10 cellular contexts compared by ENCODE assay signal in the genomic region with DNA sequence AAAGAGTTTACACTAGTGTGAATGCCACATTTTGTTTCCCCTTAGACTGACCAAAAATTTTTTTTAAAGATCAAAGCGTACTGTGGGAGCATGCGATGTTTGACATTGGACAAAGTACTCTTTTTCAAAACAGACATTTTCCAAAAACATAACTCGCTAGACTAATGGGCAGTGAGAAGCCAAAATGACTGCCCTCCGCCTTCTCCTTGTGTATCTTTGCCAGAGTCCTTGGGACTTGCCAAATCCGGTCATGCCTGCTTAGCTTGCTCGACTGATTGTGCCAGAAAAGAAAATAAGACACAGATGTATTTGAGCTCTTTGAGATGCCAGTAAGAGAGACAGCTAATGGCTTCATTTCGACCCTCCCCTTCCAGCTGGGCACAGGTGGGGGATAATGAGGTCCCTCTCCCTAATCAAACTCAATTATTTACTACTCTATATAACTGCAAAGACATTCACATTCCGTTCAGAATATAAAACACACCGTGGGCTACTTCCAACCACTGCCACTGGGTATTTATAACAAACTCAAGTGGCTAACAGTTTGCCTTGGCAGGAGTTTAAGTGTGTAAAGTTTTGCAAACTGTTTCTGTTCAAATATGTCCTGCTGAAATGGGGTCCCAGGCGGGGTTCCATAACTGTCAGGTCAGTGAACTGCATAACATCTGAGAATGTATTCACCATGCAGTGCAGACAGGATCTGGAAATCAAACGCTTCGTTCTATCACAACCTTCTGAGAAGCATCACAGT.
A peak's percentile ranks its signal among the peaks of the same experiment; 100 is the strongest.
DNase-seq lines count a peak whose midpoint lies in the region; ATAC-seq and TF ChIP-seq lines count a peak whose summit lies in the region.
"Had no signal": no experiment of that assay in that cellular context is flagged by ENCODE, and none has a peak within 500 bp of the region (broad histone marks: within the 10 kb centered on the region; RNA-seq: fewer than 3 reads in every experiment).

No MANE protein-coding gene starts in this region.

- H3K36me3 Mint-ChIP-seq in progenitor cell of endocrine pancreas (ENCODE audit: insufficient read depth): no peaks in the 10 kb centered on the region

- peaks cover 0 to 39% (median 6%) of the 10 kb centered on the region in 4 donors for H3K4me1 ChIP-seq in right lobe of liver
- H3K4me1 ChIP-seq in testis: peaks cover 37% of the 10 kb centered on the region

- no peak for TF ChIP-seq POLR2A in right lobe of liver (IDR thresholded peaks at IDR 0.05)
- no peak for TF ChIP-seq POLR2A in testis (IDR thresholded peaks at IDR 0.05)

- peaks cover 9% of the 10 kb centered on the region for H3K4me1 Mint-ChIP-seq in progenitor cell of endocrine pancreas (ENCODE audit: low read depth)

- peak; percentile 44 to 72 (median 67) for ATAC-seq in right lobe of liver
- no peak for ATAC-seq in GM19351 (IDR thresholded peaks at IDR 0.05; ENCODE audit: unreplicated experiment)

- H3K27me3 ChIP-seq in right lobe of liver: no peaks in the 10 kb centered on the region
- no peaks in the 10 kb centered on the region for H3K27me3 ChIP-seq in testis

- no peaks in the 10 kb centered on the region for H3K27me3 Mint-ChIP-seq in progenitor cell of endocrine pancreas
- H3K27me3 Mint-ChIP-seq: activated CD4-positive, alpha-beta memory T cell treated with anti-CD3 and anti-CD28 coated beads for 36 hours had no signal

- peak; percentile 68 for DNase-seq in NCI-H1092 treated with DMSO at 0.1 percent for 48 hours (lab: John Stamatoyannopoulos, UW)
- no peak for DNase-seq in coronary artery (ENCODE audit: low spot score)
- peak in 1 of 3 donors; percentile 69 for DNase-seq in right lobe of liver
- peak; percentile 49 for DNase-seq in testis
- no peak for DNase-seq in SKM-1 (lab: John Stamatoyannopoulos, UW; ENCODE audit: unreplicated experiment)
- no peak for DNase-seq in progenitor cell of endocrine pancreas (ENCODE audit: low spot score, unreplicated experiment)
- DNase-seq in islet precursor cell: no peak
- DNase-seq: activated CD4-positive, alpha-beta memory T cell treated with anti-CD3 and anti-CD28 coated beads for 36 hours; RPMI8226 had no signal

- H3K4me3 Mint-ChIP-seq in progenitor cell of endocrine pancreas (ENCODE audit: low read depth): no peak overlapping the region
- H3K4me3 Mint-ChIP-seq: activated CD4-positive, alpha-beta memory T cell treated with anti-CD3 and anti-CD28 coated beads for 36 hours had no signal

- H3K9me3 Mint-ChIP-seq in progenitor cell of endocrine pancreas (ENCODE audit: low read depth): no peaks in the 10 kb centered on the region
- H3K9me3 Mint-ChIP-seq: activated CD4-positive, alpha-beta memory T cell treated with anti-CD3 and anti-CD28 coated beads for 36 hours had no signal

- WGBS in right lobe of liver (ENCODE audit: insufficient coverage, low coverage, low lambda C conversion rate, missing lambda C conversion rate): 36% methylated on average over 10 of the region's 12 CpGs
- 32 to 43% methylated on average over 12 of the region's 12 CpGs for WGBS in testis, 2 donors

- H3K4me3 ChIP-seq in coronary artery (peak overlapping the region; percentile 47), right lobe of liver (no peak overlapping the region), testis (no peak overlapping the region)

- H3K27ac Mint-ChIP-seq in progenitor cell of endocrine pancreas: no peak overlapping the region
- H3K27ac Mint-ChIP-seq: activated CD4-positive, alpha-beta memory T cell treated with anti-CD3 and anti-CD28 coated beads for 36 hours had no signal

- H3K27ac ChIP-seq in coronary artery (peak overlapping the region; percentile 46 to 76), right lobe of liver (peak overlapping the region in 2 of 3 donors; percentile 17 to 46), testis (peak overlapping the region in 1 of 2 donors; percentile 32)

- TF ChIP-seq CTCF in coronary artery (IDR thresholded peaks at IDR 0.05): no peak
- TF ChIP-seq CTCF in right lobe of liver (IDR thresholded peaks at IDR 0.05): no peak
- no peak for TF ChIP-seq CTCF in testis (IDR thresholded peaks at IDR 0.05)
- no peak for TF ChIP-seq CTCF in progenitor cell of endocrine pancreas (IDR thresholded peaks at IDR 0.05; ENCODE audit: unreplicated experiment)

- no peaks in the 10 kb centered on the region for H3K9me3 ChIP-seq in right lobe of liver
- no peaks in the 10 kb centered on the region for H3K9me3 ChIP-seq in testis

- H3K36me3 ChIP-seq in right lobe of liver (no peaks in the 10 kb centered on the region), testis (ENCODE audit: low read depth, missing control alignments) (no peaks in the 10 kb centered on the region)

- intact Hi-C loops in right lobe of liver (cut with DNase I): loop anchor here in 1 of 2 donors (10.0 kb wide), 1 partner anchor 85 kb away; no protein-coding TSS in a partner anchor
- intact Hi-C loops in testis (cut with DNase I; ENCODE audit: low total_unique reads): no loop called here

Comparison
In these comparisons a context has a peak if more than half of its experiments do, and no peak if none do; other contexts are left out.
1. DNase-seq: peak in NCI-H1092 treated with DMSO at 0.1 percent for 48 hours (single experiment) and testis (single experiment); none in coronary artery (single experiment), SKM-1 (single experiment), progenitor cell of endocrine pancreas (single experiment) and islet precursor cell (single experiment).